Comparison of ENCODE assay signal across 18 cellular contexts in genomic region chr16:13118091-13118490, GRCh38.
DNase-seq lines count a peak whose midpoint lies in the region; ATAC-seq, FAIRE-seq and TF ChIP-seq lines count a peak whose summit lies in the region.
"Had no signal": no experiment of that assay in that cellular context is flagged by ENCODE, and none has a peak within 500 bp of the region (broad histone marks: within the 10 kb centered on the region; RNA-seq: fewer than 3 reads in every experiment).

No MANE protein-coding gene starts in this region.

- no peaks in the 10 kb centered on the region for H3K27me3 ChIP-seq in GM23338 (ENCODE audit: insufficient read depth)
- no peaks in the 10 kb centered on the region for H3K27me3 ChIP-seq in H1 (replicated peaks in 1 of 4; ENCODE audit: control insufficient read depth in 3 of 4, extremely low read depth in 1 of 4, insufficient read depth in 3 of 4, low read length in 3 of 4)
- no peaks in the 10 kb centered on the region for H3K27me3 ChIP-seq in colonic mucosa
- H3K27me3 ChIP-seq: BLaER1 had no signal

- H2AFZ ChIP-seq in GM23338 (no peak overlapping the region), H1 (ENCODE audit: low read length) (no peak overlapping the region)

- H2AK5ac ChIP-seq in H1 (ENCODE audit: low read depth, low read length), result 0 out of 2 replicates have a peak overlapping the region, but pooled peaks have one; percentile 30

- peaks cover 18% of the 10 kb centered on the region for H3K9me3 Mint-ChIP-seq in GM23338

- H3K9me3 ChIP-seq in H1 (ENCODE audit: insufficient read depth in 2 of 2, low read depth in 1 of 2, low read length in 1 of 2), result peaks cover 0 to 6% of the 10 kb centered on the region in 2 experiments; a peak in 1 of 4 replicates
- H3K9me3 ChIP-seq in colonic mucosa, result no peaks in the 10 kb centered on the region
- H3K9me3 ChIP-seq: BLaER1 had no signal

- H4K8ac ChIP-seq in H1 (ENCODE audit: extremely low read depth, insufficient read depth, low read length), result no peak overlapping the region

- peaks cover 35% of the 10 kb centered on the region for H3K4me1 Mint-ChIP-seq in GM23338
- H3K4me1 Mint-ChIP-seq: CD8-positive, alpha-beta memory T cell had no signal

- no peak for ATAC-seq in GM23338
- ATAC-seq in GM19397 (IDR thresholded peaks at IDR 0.05; ENCODE audit: unreplicated experiment), result no peak
- ATAC-seq: GM12878 had no signal

- H3K27me3 Mint-ChIP-seq in GM23338 (ENCODE audit: insufficient read depth, low read depth, poor library complexity), result peaks cover 6% of the 10 kb centered on the region
- H3K27me3 Mint-ChIP-seq: CD8-positive, alpha-beta memory T cell had no signal

- no peak overlapping the region for H4K91ac ChIP-seq in H1 (replicated peaks; ENCODE audit: insufficient read length, low read length)

- no peak overlapping the region for H2BK12ac ChIP-seq in H1 (ENCODE audit: low read depth, low read length)

- FAIRE-seq in RCC 7860 (lab: Jason Lieb, UNC) (no peak), H1 (lab: Jason Lieb, UNC) (no peak)
- FAIRE-seq: GM12878 had no signal

- CTCF ChIA-PET in H1 (lab: Charles Lee; ENCODE audit: partially characterized antibody), result interaction anchor here (0.8 to 1.2 kb wide), 3 partner anchors 210 to 650 kb away, joined by 3 read pairs; no protein-coding TSS in a partner anchor

- no peak overlapping the region for H3K4me2 ChIP-seq in GM23338
- no peak overlapping the region for H3K4me2 ChIP-seq in H1 (ENCODE audit: insufficient read depth in 1 of 2, low read depth in 2 of 2, low read length in 2 of 2)
- H3K4me2 ChIP-seq: BLaER1 had no signal

- no peak overlapping the region for H3K9ac ChIP-seq in H1 (replicated peaks in 1 of 4; ENCODE audit: extremely low read depth in 1 of 4, low read depth in 3 of 4, low read length in 3 of 4)
- no peak overlapping the region for H3K9ac ChIP-seq in colonic mucosa (ENCODE audit: low read depth in 2 of 2, low read length in 2 of 2)
- H3K9ac ChIP-seq: BLaER1 had no signal

- no peaks in the 10 kb centered on the region; the same call in 1 of the 2 replicates for H3K23me2 ChIP-seq in H1 (ENCODE audit: low read depth, low read length)

- no peak overlapping the region for H2BK15ac ChIP-seq in H1 (ENCODE audit: low read length)

- H3K4me3 ChIP-seq in GM23338 (no peak overlapping the region), H1 (ENCODE audit: extremely low read depth in 1 of 4, insufficient read depth in 2 of 4, low read depth in 3 of 4, low read length in 4 of 4) (no peak overlapping the region), colonic mucosa (no peak overlapping the region)
- H3K4me3 ChIP-seq: BLaER1, GM12878 had no signal

- H3K79me1 ChIP-seq in H1 (ENCODE audit: low read depth, low read length), result no peaks in the 10 kb centered on the region

- no peak overlapping the region for H3K18ac ChIP-seq in H1 (ENCODE audit: extremely low read depth, low read length)

- 0 out of 2 replicates have a peak, but pooled peaks cover 7% of the 10 kb centered on the region for H4K20me1 ChIP-seq in GM23338 (replicated peaks; ENCODE audit: insufficient read depth)
- H4K20me1 ChIP-seq in H1 (replicated peaks in 1 of 2; ENCODE audit: control insufficient read depth in 1 of 2, insufficient read depth in 2 of 2, low read length in 2 of 2), result no peaks in the 10 kb centered on the region
- H4K20me1 ChIP-seq: BLaER1 had no signal

- peak overlapping the region; percentile 47 for H3K27ac Mint-ChIP-seq in GM23338
- H3K27ac Mint-ChIP-seq: CD8-positive, alpha-beta memory T cell; HFFc6 had no signal

- TF ChIP-seq POLR2A in H1 (IDR thresholded peaks at IDR 0.05; ENCODE audit: control extremely low read depth in 1 of 2, low read depth in 2 of 2, low read length in 2 of 2), result no peak

- no peak overlapping the region for H3K14ac ChIP-seq in H1 (ENCODE audit: insufficient read length)

- TF ChIP-seq CTCF in GM23338 (conservative IDR thresholded peaks at IDR 0.05; ENCODE audit: low read depth in 2 of 2) (no peak), H1 (IDR thresholded peaks at IDR 0.05; ENCODE audit: control extremely low read depth in 1 of 3, insufficient read depth in 1 of 3, low read depth in 1 of 3, low read length in 3 of 3) (no peak), colonic mucosa (IDR thresholded peaks at IDR 0.05) (no peak)

- no peak overlapping the region for H2BK5ac ChIP-seq in H1 (ENCODE audit: low read depth, low read length)

- H3K27ac ChIP-seq in GM23338 (ENCODE audit: low read depth) (no peak overlapping the region), H1 (ENCODE audit: low read depth, low read length) (no peak overlapping the region), colonic mucosa (no peak overlapping the region)
- H3K27ac ChIP-seq: BLaER1 had no signal

- no peak overlapping the region for H4K5ac ChIP-seq in H1 (ENCODE audit: insufficient read length, low read depth, low read length)

- POLR2A ChIA-PET in H1 (lab: Charles Lee; ENCODE audit: partially characterized antibody), result interaction anchor here (3.1 kb wide), 1 partner anchor 7 kb away, joined by 12 read pairs; no protein-coding TSS in a partner anchor

- H3K79me2 ChIP-seq in GM23338 (replicated peaks; ENCODE audit: insufficient read depth) (peaks cover 30% of the 10 kb centered on the region), H1 (ENCODE audit: control insufficient read depth in 1 of 2, insufficient read depth in 2 of 2, low read length in 2 of 2) (peaks cover 0 to 37% of the 10 kb centered on the region in 2 experiments; a peak in 2 of 4 replicates)

- H3F3A ChIP-seq in GM23338 (replicated peaks; ENCODE audit: low read depth), result no peaks in the 10 kb centered on the region

- no peak overlapping the region for H3K23ac ChIP-seq in H1 (ENCODE audit: insufficient read length)

- TF ChIP-seq EP300 in H1 (IDR thresholded peaks at IDR 0.05; ENCODE audit: borderline replicate concordance in 1 of 2, low read depth in 2 of 2, low read length in 2 of 2), result no peak

- WGBS in H1 (ENCODE audit: extremely low coverage in 1 of 2, insufficient coverage in 1 of 2, insufficient read length in 1 of 2, insufficient replicate concordance in 2 of 2, low coverage in 1 of 2, low lambda C conversion rate in 2 of 2, missing lambda C conversion rate in 1 of 2), 2 experiments, result 100% methylated on average over 2 of the region's 5 CpGs; no CpG with 5 or more reads in 1 of the 2 experiments

- DNase-seq in GM23338 (ENCODE audit: low spot score) (no peak), RCC 7860 (ENCODE audit: low spot score) (peak; percentile 36), H1 (ENCODE audit: low read depth in 1 of 2, low spot score in 2 of 2) (no peak), kidney tubule cell (ENCODE audit: low spot score) (peak; percentile 89), NCI-H1436 (lab: John Stamatoyannopoulos, UW) (no peak), colonic mucosa (no peak)
- DNase-seq in effector CD4-positive, alpha-beta T cell, result no peak
- DNase-seq: 8988T; AML-193; CD8-positive, alpha-beta memory T cell; DMS 273 treated with DMSO at 0.1 percent for 48 hours; GOT3; HCEC 1CT; HFFc6; IMR-90 had no signal

- H3K36me3 Mint-ChIP-seq in GM23338 (ENCODE audit: low read depth), result peaks cover 14% of the 10 kb centered on the region
- H3K36me3 Mint-ChIP-seq: CD8-positive, alpha-beta memory T cell had no signal

- H3K4me1 ChIP-seq in GM23338 (ENCODE audit: insufficient read depth), result peaks cover 37% of the 10 kb centered on the region
- H3K4me1 ChIP-seq in H1 (replicated peaks in 1 of 4; ENCODE audit: control insufficient read depth in 3 of 4, insufficient read depth in 4 of 4, low read length in 3 of 4), result peaks cover 4 to 21% (median 15%) of the 10 kb centered on the region in 4 experiments; a peak in 6 of 7 replicates
- H3K4me1 ChIP-seq in colonic mucosa, result no peaks in the 10 kb centered on the region
- H3K4me1 ChIP-seq: BLaER1 had no signal

- no peak overlapping the region for H2BK120ac ChIP-seq in H1 (replicated peaks; ENCODE audit: low read depth, low read length)

- H3K36me3 ChIP-seq in GM23338 (ENCODE audit: insufficient read depth) (peaks cover 3% of the 10 kb centered on the region; the same call in 1 of the 2 replicates), H1 (ENCODE audit: control insufficient read depth in 2 of 4, insufficient read depth in 4 of 4, low read length in 3 of 4) (no peaks in the 10 kb centered on the region), colonic mucosa (no peaks in the 10 kb centered on the region)
- H3K36me3 ChIP-seq: BLaER1 had no signal

- H3K56ac ChIP-seq in H1 (replicated peaks; ENCODE audit: insufficient read length, low read depth, low read length), result no peak overlapping the region

- peak overlapping the region; percentile 8 for H3K4ac ChIP-seq in H1 (replicated peaks; ENCODE audit: insufficient read length, low read depth, low read length)

- H3K4me3 Mint-ChIP-seq in GM23338, result no peak overlapping the region
- H3K4me3 Mint-ChIP-seq: CD8-positive, alpha-beta memory T cell; HFFc6 had no signal

- no peaks in the 10 kb centered on the region for H3K9me2 ChIP-seq in GM23338 (ENCODE audit: insufficient read depth)

- intact Hi-C loops in colonic mucosa (cut with DNase I), result no loop called here

- no peak overlapping the region for H2BK20ac ChIP-seq in H1 (ENCODE audit: low read length)

- no peak for TF ChIP-seq RAD21 in H1 (IDR thresholded peaks at IDR 0.05 in 1 of 2, conservative IDR thresholded peaks at IDR 0.05 in 1 of 2; ENCODE audit: low read depth in 2 of 2, low read length in 2 of 2)

TF ChIP-seq in GM23338, 12 proteins besides CTCF, POLR2A, EP300 and RAD21 (continues in another document):
- TF ChIP-seq EZH2 (IDR thresholded peaks at IDR 0.05; ENCODE audit: low read depth, unreplicated experiment) (no peak), ZNF114 (CRISPR knock-in tag; IDR thresholded peaks at IDR 0.05) (no peak), POLR2AphosphoS5 (IDR thresholded peaks at IDR 0.05; ENCODE audit: low read depth) (no peak), NANOG (IDR thresholded peaks at IDR 0.05; ENCODE audit: borderline replicate concordance) (no peak), JUNB (IDR thresholded peaks at IDR 0.05; ENCODE audit: unreplicated experiment) (no peak), ZNF331 (CRISPR knock-in tag; IDR thresholded peaks at IDR 0.05; ENCODE audit: low read depth) (no peak), CREB1 (CRISPR knock-in tag; IDR thresholded peaks at IDR 0.05; ENCODE audit: low read depth) (no peak)

TF ChIP-seq in H1, 55 proteins besides CTCF, POLR2A, EP300 and RAD21 (continues in another document):
- TF ChIP-seq KDM1A (IDR thresholded peaks at IDR 0.05; ENCODE audit: borderline replicate concordance, low read length), result no peak

Comparison
In these comparisons a context has a peak if more than half of its experiments do, and no peak if none do; other contexts are left out.
1. DNase-seq: peak in RCC 7860 (single experiment) and kidney tubule cell (single experiment); none in GM23338 (single experiment), H1 (0 of 2), effector CD4-positive, alpha-beta T cell (single experiment), NCI-H1436 (single experiment) and colonic mucosa (single experiment).